Comparison of ENCODE assay signal across 8 cellular contexts in genomic region chr19:48203794-48204628, GRCh38. TPM values are rescaled to one million over a fixed set of nuclear protein-coding genes. Genes with fewer than 3 reads are reported as not detected.
DNase-seq lines count a peak whose midpoint lies in the region; TF ChIP-seq lines count a peak whose summit lies in the region.

No MANE protein-coding gene starts in this region.

- peak; percentile 88 for DNase-seq in GF-D8 (lab: John Stamatoyannopoulos, UW)
- peak; percentile 94 for DNase-seq in HEK293T (ENCODE audit: extremely low spot score)
- DNase-seq in MV-4-11 (lab: John Stamatoyannopoulos, UW) = peak; percentile 97
- DNase-seq in SJCRH30 = peak; percentile 98
- DNase-seq in activated naive CD4-positive, alpha-beta T cell treated with Interleukin-2 at 50 U/mL for 16 hours = peak; percentile 94
- DNase-seq in germinal center (ENCODE audit: low spot score) = peak; percentile 94
- peak; percentile 78 for DNase-seq in non-pigmented ciliary epithelial cell (ENCODE audit: low read depth)
- DNase-seq in superior temporal gyrus (ENCODE audit: extremely low spot score) = peak; percentile 98

- H3K27ac ChIP-seq in SJCRH30 = peak overlapping the region; percentile 17

- CTCF ChIA-PET in HEK293T (lab: Yijun Ruan, JAX) = interaction anchor here (0.6 to 1.2 kb wide), 4 partner anchors 10 to 369 kb away, joined by 3 to 11 read pairs (median 4); no protein-coding TSS in a partner anchor

- H3K4me3 ChIP-seq in SJCRH30 = peak overlapping the region; percentile 64

- H3K9me3 ChIP-seq in SJCRH30 (replicated peaks) = no peaks in the 10 kb centered on the region

- no peaks in the 10 kb centered on the region for H3K4me1 ChIP-seq in SJCRH30

- H3K36me3 ChIP-seq in SJCRH30 = peaks cover 2% of the 10 kb centered on the region; the same call in 1 of the 2 replicates

- POLR2A ChIA-PET in HEK293T (lab: Yijun Ruan, JAX) = interaction anchor here (0.6 to 3.6 kb wide), 19 partner anchors 8 to 605 kb away, joined by 3 to 22 read pairs (median 4); partner anchors contain the start of genes CARD8, KDELR1 and PLA2G4C

- H3K27me3 ChIP-seq in SJCRH30 = no peaks in the 10 kb centered on the region

TF ChIP-seq in HEK293T, 16 proteins besides CTCF, POLR2A, EP300 and RAD21:
- TF ChIP-seq SUZ12 (IDR thresholded peaks at IDR 0.05) (no peak), ELF4 (IDR thresholded peaks at IDR 0.05) (peak; percentile 9; the same call in 1 of the 2 replicates), BHLHE40 (IDR thresholded peaks at IDR 0.05; ENCODE audit: borderline replicate concordance) (no peak), ARNT (IDR thresholded peaks at IDR 0.05) (no peak), CTBP1 (IDR thresholded peaks at IDR 0.05; ENCODE audit: borderline replicate concordance) (no peak), L3MBTL2 (conservative IDR thresholded peaks at IDR 0.05) (peak; percentile 95)

RNA-seq across cellular contexts. Expression of gene ZSWIM9, which starts 33.5 kb away (rescaled TPM):
- 0.89 and 1.1 TPM in 2 replicates for total RNA-seq in SJCRH30 (2014; rRNA removed; shearing (Covaris generic))

RNA-seq across cellular contexts. Expression of gene LIG1, which starts 33.9 kb away (rescaled TPM):
- total RNA-seq in SJCRH30 (2014; rRNA removed; shearing (Covaris generic)) = 57.0 and 72.7 TPM in 2 replicates

RNA-seq across cellular contexts. Expression of gene CARD8, which starts 51.7 kb away (rescaled TPM):
- total RNA-seq in SJCRH30 (2014; rRNA removed; shearing (Covaris generic)) = 18.3 and 20.4 TPM in 2 replicates

Comparison
In these comparisons a context has a peak if more than half of its experiments do, and no peak if none do; other contexts are left out.
1. Peak in every context shown above with its lines: DNase-seq, H3K4me3 ChIP-seq and H3K27ac ChIP-seq.